8 cellular contexts compared by ENCODE assay signal in the genomic region with DNA sequence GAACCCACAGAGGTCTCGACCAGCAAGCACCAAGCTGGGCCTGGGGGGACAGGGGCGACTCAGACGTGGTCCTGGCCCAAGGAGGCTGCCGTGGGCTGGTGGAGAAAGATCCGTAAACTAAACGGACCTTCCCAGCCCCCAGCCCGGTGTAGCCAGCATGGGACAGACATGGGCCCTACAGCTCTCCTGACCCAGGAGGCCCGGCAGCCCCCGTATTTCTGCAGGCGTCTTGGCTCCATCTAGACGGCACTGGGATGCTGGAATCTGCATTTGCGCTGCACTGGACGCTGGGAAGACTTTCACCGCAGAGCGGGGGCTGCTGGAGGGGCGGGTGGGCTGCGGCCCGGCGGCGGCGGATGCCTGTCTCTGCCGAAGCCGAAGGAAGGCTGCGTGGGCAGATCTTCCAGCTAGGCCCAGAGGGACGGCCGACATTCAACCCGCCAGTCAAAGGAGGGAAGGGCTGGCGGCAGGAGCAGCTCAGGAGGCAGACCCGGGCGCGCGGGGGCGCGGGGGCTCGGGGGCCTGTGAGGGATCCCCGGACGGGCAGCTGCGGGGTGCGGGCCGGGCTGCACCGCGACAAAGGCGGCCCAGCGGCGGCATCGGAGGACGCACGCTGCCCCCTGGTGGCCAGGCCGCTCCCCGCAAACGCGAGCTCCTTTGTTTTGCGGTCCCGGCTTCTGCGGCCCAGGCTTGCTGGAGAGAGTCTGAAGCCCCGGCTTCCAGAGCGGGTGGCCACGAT.
DNase-seq lines count a peak whose midpoint lies in the region; ATAC-seq and TF ChIP-seq lines count a peak whose summit lies in the region.

No MANE protein-coding gene starts in this region.

- no peak overlapping the region for H3K27ac Mint-ChIP-seq in memory B cell

- WGBS in ectodermal cell, 2 experiments = 8 to 9% methylated on average over 58 of the region's 58 CpGs

- no peak for DNase-seq in HFF-Myc (ENCODE audit: extremely low read depth, low read depth)
- peak; percentile 40 for DNase-seq in NCI-H460 (ENCODE audit: extremely low read depth, low read depth)
- peak; percentile 34 to 43 for DNase-seq in activated CD4-positive, alpha-beta T cell treated with anti-CD3 and anti-CD28 coated beads, Interleukin-2, amount 50 U/mL, for 4 hours
- peak; percentile 44 to 62 for DNase-seq in memory B cell (ENCODE audit: low spot score in 2 of 2)
- DNase-seq in stimulated activated CD8-positive, alpha-beta memory T cell treated with anti-CD3 and anti-CD28 coated beads, Interleukin-12 subunit alpha, Interleukin-12 subunit beta, amount 100 ng/mL, for 24 hours (ENCODE audit: extremely low read depth) = peak; percentile 16

- peak; percentile 68 for TF ChIP-seq CTCF in HFF-Myc (IDR thresholded peaks at IDR 0.05; ENCODE audit: low read depth, low read length, missing control alignments)

- peaks cover 7% of the 10 kb centered on the region for H3K27me3 ChIP-seq in ectodermal cell (ENCODE audit: control insufficient read depth, insufficient read depth, low read length, poor library complexity, severe bottlenecking)

- H3K9me3 ChIP-seq in ES-I3 (ENCODE audit: control insufficient read depth, insufficient read depth, low read length) (no peaks in the 10 kb centered on the region), ectodermal cell (ENCODE audit: control insufficient read depth, low read length) (no peaks in the 10 kb centered on the region)

- ATAC-seq in memory B cell (ENCODE audit: low read depth) = peak; percentile 73
- no peak for ATAC-seq in HG03045 (IDR thresholded peaks at IDR 0.05; ENCODE audit: unreplicated experiment)

- H3K36me3 ChIP-seq in ES-I3 (ENCODE audit: insufficient read depth, low read length) (no peaks in the 10 kb centered on the region), ectodermal cell (ENCODE audit: control insufficient read depth, insufficient read depth, low read length) (no peaks in the 10 kb centered on the region)

- H3K4me3 ChIP-seq in HFF-Myc (replicated peaks; ENCODE audit: low read depth, low read length) = peak overlapping the region; percentile 20; the same call in 1 of the 2 replicates
- peak overlapping the region; percentile 41 for H3K4me3 ChIP-seq in ectodermal cell (ENCODE audit: insufficient read depth, low read depth, low read length)

- no peak overlapping the region for H3K27ac ChIP-seq in ectodermal cell (ENCODE audit: insufficient read depth, low read depth, low read length, poor library complexity, severe bottlenecking)

- no peaks in the 10 kb centered on the region for H3K9me3 Mint-ChIP-seq in memory B cell

- peaks cover 3% of the 10 kb centered on the region for H3K4me1 Mint-ChIP-seq in memory B cell

- peak overlapping the region; percentile 57 for H3K9ac ChIP-seq in ES-I3 (ENCODE audit: low read depth, low read length)

- peaks cover 2% of the 10 kb centered on the region for H3K36me3 Mint-ChIP-seq in memory B cell

- peaks cover 18% of the 10 kb centered on the region for H3K27me3 Mint-ChIP-seq in memory B cell

- H3K4me3 Mint-ChIP-seq in memory B cell = peak overlapping the region; percentile 33

- H3K4me1 ChIP-seq in ES-I3 (ENCODE audit: insufficient read depth, low read length) (no peaks in the 10 kb centered on the region), ectodermal cell (ENCODE audit: control insufficient read depth, insufficient read depth, low read length) (no peaks in the 10 kb centered on the region)
